7 cellular contexts compared by ENCODE assay signal in the genomic region with DNA sequence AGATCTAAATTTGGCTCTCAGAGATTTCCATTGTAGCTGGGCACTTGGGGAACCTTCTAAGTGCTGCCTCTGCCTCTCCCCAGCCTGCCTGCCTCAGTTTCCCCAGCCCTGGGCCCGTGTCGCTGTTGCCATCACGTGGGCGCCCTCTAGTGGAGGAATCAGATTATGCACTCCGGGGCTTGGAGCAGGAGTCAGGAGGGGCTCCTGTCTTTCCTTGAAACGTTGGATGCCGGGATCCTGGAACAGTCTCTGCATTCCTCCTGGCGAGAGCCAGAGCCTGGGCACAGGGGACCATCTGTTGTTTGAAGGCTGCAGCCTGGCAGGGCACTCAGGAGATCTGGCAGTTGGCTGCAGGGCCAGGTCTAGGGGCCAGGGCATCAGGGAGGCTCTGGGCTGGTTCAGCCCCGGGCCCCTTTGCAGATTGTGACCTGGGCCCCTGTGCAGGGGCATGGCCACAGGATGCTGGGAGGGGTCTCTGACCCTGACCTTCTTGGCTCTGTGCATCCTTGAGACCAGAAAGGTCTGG.
DNase-seq lines count a peak whose midpoint lies in the region; ATAC-seq and TF ChIP-seq lines count a peak whose summit lies in the region.

No MANE protein-coding gene starts in this region.

- intact Hi-C loops in naive thymus-derived CD4-positive, alpha-beta T cell (cut with micrococcal nuclease) = loop anchor here (1.0 kb wide), 3 partner anchors 87 to 127 kb away; partner anchors contain the start of gene C11orf24 (in 1 of the 2)
- intact Hi-C loops in stomach (cut with DNase I; ENCODE audit: low total_unique reads) = loop anchor here (10.0 kb wide), 2 partner anchors 69 to 119 kb away; partner anchors contain the start of gene LRP5

- H3K27ac Mint-ChIP-seq in naive thymus-derived CD4-positive, alpha-beta T cell = peak overlapping the region in 1 of 9 donors; percentile 29

- H3K27ac ChIP-seq in naive thymus-derived CD4-positive, alpha-beta T cell (ENCODE audit: low read depth, low read length) = no peak overlapping the region
- H3K27ac ChIP-seq in stomach = peak overlapping the region in 3 of 5 donors; percentile 74 to 83 (median 81)

- peak; percentile 59 for ATAC-seq in naive thymus-derived CD4-positive, alpha-beta T cell
- no peak for ATAC-seq in GM18868 (IDR thresholded peaks at IDR 0.05; ENCODE audit: unreplicated experiment)

- WGBS in stomach, 5 donors = 6 to 14% (median 12%) methylated on average over 6 to 9 of the region's 9 CpGs

- TF ChIP-seq EP300 in stomach (IDR thresholded peaks at IDR 0.05) = no peak

- no peak overlapping the region for H3K4me3 ChIP-seq in naive thymus-derived CD4-positive, alpha-beta T cell (ENCODE audit: low read length)
- no peak overlapping the region for H3K4me3 ChIP-seq in stomach

- H3K36me3 Mint-ChIP-seq in naive thymus-derived CD4-positive, alpha-beta T cell = no peaks in the 10 kb centered on the region

- peak; percentile 82 for DNase-seq in GM10266 (ENCODE audit: extremely low spot score)
- DNase-seq in NCI-H1092 treated with DMSO at 0.1 percent for 48 hours (lab: John Stamatoyannopoulos, UW) = peak; percentile 48
- DNase-seq in activated CD8-positive, alpha-beta memory T cell treated with anti-CD3 and anti-CD28 coated beads for 48 hours (ENCODE audit: low read depth in 2 of 3, low spot score in 2 of 3) = peak; percentile 25 to 62 (median 60)
- peak; percentile 50 for DNase-seq in epidermal melanocyte (ENCODE audit: insufficient read length, low spot score)
- DNase-seq in naive thymus-derived CD4-positive, alpha-beta T cell = peak; percentile 16 to 74 (median 53)
- peak; percentile 71 for DNase-seq in stomach

- H3K36me3 ChIP-seq in naive thymus-derived CD4-positive, alpha-beta T cell (ENCODE audit: control insufficient read depth in 2 of 3, insufficient read depth in 3 of 3, low read length in 3 of 3) = no peaks in the 10 kb centered on the region
- peaks cover 10 to 39% (median 34%) of the 10 kb centered on the region in 4 donors for H3K36me3 ChIP-seq in stomach

- peaks cover 0 to 13% (median 6%) of the 10 kb centered on the region in 5 donors for H3K27me3 Mint-ChIP-seq in naive thymus-derived CD4-positive, alpha-beta T cell

- no peaks in the 10 kb centered on the region for H3K4me1 ChIP-seq in naive thymus-derived CD4-positive, alpha-beta T cell (ENCODE audit: control insufficient read depth in 2 of 2, insufficient read depth in 2 of 2, low read length in 2 of 2)
- H3K4me1 ChIP-seq in stomach = peaks cover 46 to 53% (median 53%) of the 10 kb centered on the region in 4 donors

- peak; percentile 88 for TF ChIP-seq CTCF in GM10266 (IDR thresholded peaks at IDR 0.05; ENCODE audit: control insufficient read depth, insufficient read depth, low read depth, missing control alignments)
- TF ChIP-seq CTCF in stomach (IDR thresholded peaks at IDR 0.05) = peak in 5 of 7 experiments; percentile 80 to 97 (median 88)

- H3K9me3 Mint-ChIP-seq in naive thymus-derived CD4-positive, alpha-beta T cell = no peaks in the 10 kb centered on the region

- H3K4me3 Mint-ChIP-seq in naive thymus-derived CD4-positive, alpha-beta T cell = no peak overlapping the region

- CTCF ChIA-PET in naive thymus-derived CD4-positive, alpha-beta T cell (lab: Charles Lee) = interaction anchor here (0.6 to 1.0 kb wide), 4 partner anchors 8 to 1545 kb away, joined by 3 to 6 read pairs (median 4); no protein-coding TSS in a partner anchor

- POLR2A ChIA-PET in naive thymus-derived CD4-positive, alpha-beta T cell (lab: Charles Lee) = no interaction called here

- H3K4me1 Mint-ChIP-seq in naive thymus-derived CD4-positive, alpha-beta T cell = peaks cover 0 to 42% (median 12%) of the 10 kb centered on the region in 7 donors

- no peaks in the 10 kb centered on the region for H3K9me3 ChIP-seq in naive thymus-derived CD4-positive, alpha-beta T cell (ENCODE audit: control insufficient read depth in 2 of 3, low read length in 3 of 3)
- no peaks in the 10 kb centered on the region for H3K9me3 ChIP-seq in stomach

- H3K27me3 ChIP-seq in naive thymus-derived CD4-positive, alpha-beta T cell (ENCODE audit: control insufficient read depth in 2 of 2, insufficient read depth in 2 of 2, low read length in 2 of 2) = no peaks in the 10 kb centered on the region
- no peaks in the 10 kb centered on the region for H3K27me3 ChIP-seq in stomach

- TF ChIP-seq POLR2A in stomach (IDR thresholded peaks at IDR 0.05) = no peak
